28 cellular contexts compared by ENCODE assay signal in the genomic region with DNA sequence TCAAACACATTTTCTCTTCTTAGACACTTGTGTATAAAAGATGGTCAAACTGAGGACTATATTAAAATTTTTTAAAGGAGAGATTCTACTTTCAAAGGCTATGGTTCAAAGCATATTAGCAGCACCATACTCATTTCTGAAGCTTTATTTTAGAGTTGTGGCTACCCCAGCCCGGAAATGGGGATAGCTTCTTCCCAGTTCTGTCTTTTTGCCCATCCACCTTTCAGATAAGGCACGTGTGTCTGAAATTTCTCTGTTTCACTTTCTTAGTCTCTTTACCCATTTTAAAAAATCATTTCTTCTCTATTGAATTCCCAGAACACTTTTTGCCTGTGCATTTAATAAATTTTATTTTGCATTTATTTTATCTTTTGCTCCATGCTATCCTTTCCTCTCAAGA.
A peak's percentile ranks its signal among the peaks of the same experiment; 100 is the strongest.
DNase-seq lines count a peak whose midpoint lies in the region; ATAC-seq, FAIRE-seq and TF ChIP-seq lines count a peak whose summit lies in the region.
"Had no signal": no experiment of that assay in that cellular context is flagged by ENCODE, and none has a peak within 500 bp of the region (broad histone marks: within the 10 kb centered on the region; RNA-seq: fewer than 3 reads in every experiment).

No MANE protein-coding gene starts in this region.

- ATAC-seq in GM18858 (IDR thresholded peaks at IDR 0.05; ENCODE audit: unreplicated experiment) = peak; percentile 62
- peak; percentile 52 for ATAC-seq in GM21381 (IDR thresholded peaks at IDR 0.05; ENCODE audit: unreplicated experiment)
- ATAC-seq in HG02884 (IDR thresholded peaks at IDR 0.05; ENCODE audit: unreplicated experiment) = peak; percentile 83
- ATAC-seq in activated CD8-positive, alpha-beta memory T cell treated with anti-CD3 and anti-CD28 coated beads, Interleukin-2, amount 10 ng/mL, durations not matched to agents 7 days and 5 days = no peak
- ATAC-seq in GM19324 (IDR thresholded peaks at IDR 0.05; ENCODE audit: low FRiP score, unreplicated experiment) = no peak
- ATAC-seq: activated T-cell treated with anti-CD3 and anti-CD28 coated beads, Interleukin-2, amount 50 U/mL, for 72 hours; K562; stimulated activated naive B cell treated with anti-CD40 and anti-IgM and Interleukin-4, amounts not matched to agents 10 μg/mL and 1 μg/mL and 100 μg/mL, for 72 hours; T-helper 17 cell had no signal

- H3K4me1 Mint-ChIP-seq in activated CD8-positive, alpha-beta memory T cell treated with anti-CD3 and anti-CD28 coated beads, Interleukin-2, amount 10 ng/mL, durations not matched to agents 7 days and 5 days = peaks cover 7% of the 10 kb centered on the region
- H3K4me1 Mint-ChIP-seq: central memory CD8-positive, alpha-beta T cell; endodermal cell; stimulated activated naive B cell treated with anti-CD40 and anti-IgM and Interleukin-4, amounts not matched to agents 10 μg/mL and 1 μg/mL and 100 μg/mL, for 72 hours; T-helper 17 cell had no signal

- H3K27me3 ChIP-seq in OCI-LY3 (ENCODE audit: low read depth, low read length) = peaks cover 52% of the 10 kb centered on the region
- H3K27me3 ChIP-seq: BLaER1, upper lobe of left lung had no signal

- no peak overlapping the region for H2AFZ ChIP-seq in OCI-LY3 (ENCODE audit: low read depth, low read length)
- H2AFZ ChIP-seq: parathyroid adenoma, PC-9 had no signal

- no peak for FAIRE-seq in urothelium cell line (lab: Jason Lieb, UNC)
- FAIRE-seq: GM12892, K562 had no signal

- TF ChIP-seq CTCF in OCI-LY3 (IDR thresholded peaks at IDR 0.05; ENCODE audit: low read depth, low read length) = no peak

- no peaks in the 10 kb centered on the region for H3K36me3 Mint-ChIP-seq in activated CD8-positive, alpha-beta memory T cell treated with anti-CD3 and anti-CD28 coated beads, Interleukin-2, amount 10 ng/mL, durations not matched to agents 7 days and 5 days
- H3K36me3 Mint-ChIP-seq: stimulated activated naive B cell treated with anti-CD40 and anti-IgM and Interleukin-4, amounts not matched to agents 10 μg/mL and 1 μg/mL and 100 μg/mL, for 72 hours had no signal

- no peak overlapping the region for H3K27ac Mint-ChIP-seq in activated CD8-positive, alpha-beta memory T cell treated with anti-CD3 and anti-CD28 coated beads, Interleukin-2, amount 10 ng/mL, durations not matched to agents 7 days and 5 days
- H3K27ac Mint-ChIP-seq: activated T-cell treated with anti-CD3 and anti-CD28 coated beads, Interleukin-2, amount 50 U/mL, for 72 hours; dendritic cell treated with granulocyte-macrophage colony-stimulating factor and Interleukin-4, amounts not matched to agents 40 ng/mL and 50 ng/mL, for 4 days; endodermal cell; stimulated activated naive B cell treated with anti-CD40 and anti-IgM and Interleukin-4, amounts not matched to agents 10 μg/mL and 1 μg/mL and 100 μg/mL, for 72 hours; T-helper 17 cell had no signal

- peak overlapping the region; percentile 65 for H3K4me3 ChIP-seq in OCI-LY3 (ENCODE audit: low read length)
- H3K4me3 ChIP-seq: BLaER1, HAP-1, K562, PC-9, skin epidermis, upper lobe of left lung had no signal

- H3K27ac ChIP-seq in OCI-LY3 (ENCODE audit: low read length) = peak overlapping the region; percentile 27; the same call in 1 of the 2 replicates
- H3K27ac ChIP-seq: BLaER1, parathyroid adenoma, PC-9, skin epidermis, upper lobe of left lung had no signal

- H3K36me3 ChIP-seq in OCI-LY3 (replicated peaks; ENCODE audit: low read depth, low read length) = no peaks in the 10 kb centered on the region
- H3K36me3 ChIP-seq: BLaER1, HAP-1, upper lobe of left lung had no signal

- H3K4me1 ChIP-seq in OCI-LY3 (ENCODE audit: low read length) = peaks cover 24% of the 10 kb centered on the region
- H3K4me1 ChIP-seq: BLaER1, HAP-1, parathyroid adenoma, upper lobe of left lung had no signal

- peak overlapping the region; percentile 82 for H3K4me2 ChIP-seq in OCI-LY3 (ENCODE audit: low read length)
- H3K4me2 ChIP-seq: BLaER1, PC-9 had no signal

- H3K9ac ChIP-seq in OCI-LY3 (ENCODE audit: low read length) = no peak overlapping the region
- H3K9ac ChIP-seq: BLaER1, parathyroid adenoma had no signal

- no peaks in the 10 kb centered on the region for H3K9me3 Mint-ChIP-seq in activated CD8-positive, alpha-beta memory T cell treated with anti-CD3 and anti-CD28 coated beads, Interleukin-2, amount 10 ng/mL, durations not matched to agents 7 days and 5 days (ENCODE audit: low read depth)
- H3K9me3 Mint-ChIP-seq: activated T-cell treated with anti-CD3 and anti-CD28 coated beads, Interleukin-2, amount 50 U/mL, for 72 hours; central memory CD8-positive, alpha-beta T cell; dendritic cell treated with granulocyte-macrophage colony-stimulating factor and Interleukin-4, amounts not matched to agents 40 ng/mL and 50 ng/mL, for 4 days; endodermal cell; stimulated activated naive B cell treated with anti-CD40 and anti-IgM and Interleukin-4, amounts not matched to agents 10 μg/mL and 1 μg/mL and 100 μg/mL, for 72 hours had no signal

- DNase-seq in activated CD8-positive, alpha-beta memory T cell treated with anti-CD3 and anti-CD28 coated beads, Interleukin-2, amount 10 ng/mL, durations not matched to agents 7 days and 5 days = no peak
- no peak for DNase-seq in urothelium cell line (ENCODE audit: low spot score)
- DNase-seq in NCI-H146 (lab: John Stamatoyannopoulos, UW) = no peak
- DNase-seq: activated CD4-positive, alpha-beta T cell treated with anti-CD3 and anti-CD28 coated beads, Interleukin-2, amount 50 U/mL, for 48 hours; activated naive CD4-positive, alpha-beta T cell treated with Interleukin-2 at 50 U/mL for 16 hours; activated T-cell treated with anti-CD3 and anti-CD28 coated beads, Interleukin-2, amount 50 U/mL, for 72 hours; DMS 273 treated with DMSO at 0.1 percent for 48 hours; endodermal cell; NCI-H1105 treated with DMSO at 0.1 percent for 48 hours; NCI-H2029 treated with DMSO at 0.1 percent for 48 hours; NCI-H526 treated with DMSO at 0.1 percent for 48 hours; PC-9; stimulated activated naive B cell treated with anti-CD40 and anti-IgM and Interleukin-4, amounts not matched to agents 10 μg/mL and 1 μg/mL and 100 μg/mL, for 72 hours; T-helper 17 cell; upper lobe of left lung had no signal

- H3K4me3 Mint-ChIP-seq in activated CD8-positive, alpha-beta memory T cell treated with anti-CD3 and anti-CD28 coated beads, Interleukin-2, amount 10 ng/mL, durations not matched to agents 7 days and 5 days = no peak overlapping the region
- H3K4me3 Mint-ChIP-seq: activated T-cell treated with anti-CD3 and anti-CD28 coated beads, Interleukin-2, amount 50 U/mL, for 72 hours; central memory CD8-positive, alpha-beta T cell; dendritic cell treated with granulocyte-macrophage colony-stimulating factor and Interleukin-4, amounts not matched to agents 40 ng/mL and 50 ng/mL, for 4 days; endodermal cell; stimulated activated naive B cell treated with anti-CD40 and anti-IgM and Interleukin-4, amounts not matched to agents 10 μg/mL and 1 μg/mL and 100 μg/mL, for 72 hours; T-helper 17 cell had no signal

- H3K79me2 ChIP-seq in OCI-LY3 (ENCODE audit: low read length) = no peaks in the 10 kb centered on the region
- H3K79me2 ChIP-seq: parathyroid adenoma had no signal

- H3K27me3 Mint-ChIP-seq in activated CD8-positive, alpha-beta memory T cell treated with anti-CD3 and anti-CD28 coated beads, Interleukin-2, amount 10 ng/mL, durations not matched to agents 7 days and 5 days = peaks cover 12% of the 10 kb centered on the region
- H3K27me3 Mint-ChIP-seq: stimulated activated naive B cell treated with anti-CD40 and anti-IgM and Interleukin-4, amounts not matched to agents 10 μg/mL and 1 μg/mL and 100 μg/mL, for 72 hours had no signal

- H4K20me1 ChIP-seq in OCI-LY3 (ENCODE audit: insufficient read depth, low read length) = 0 out of 2 replicates have a peak, but pooled peaks cover 2% of the 10 kb centered on the region
- H4K20me1 ChIP-seq: BLaER1 had no signal

- H3K9me3 ChIP-seq in OCI-LY3 (ENCODE audit: insufficient read depth, low read length) = no peaks in the 10 kb centered on the region
- H3K9me3 ChIP-seq: BLaER1, HAP-1, upper lobe of left lung had no signal

- CTCF ChIA-PET in activated CD8-positive, alpha-beta memory T cell treated with anti-CD3 and anti-CD28 coated beads, Interleukin-2, amount 10 ng/mL, durations not matched to agents 7 days and 5 days (lab: Charles Lee) = no interaction called here

Comparison
In these comparisons a context has a peak if more than half of its experiments do, and no peak if none do; other contexts are left out.
1. ATAC-seq: peak in GM18858 (single experiment), GM21381 (single experiment) and HG02884 (single experiment); none in activated CD8-positive, alpha-beta memory T cell treated with anti-CD3 and anti-CD28 coated beads, Interleukin-2, amount 10 ng/mL, durations not matched to agents 7 days and 5 days (single experiment) and GM19324 (single experiment).